ENCODE assay signal across 17 cellular contexts in the genomic region with DNA sequence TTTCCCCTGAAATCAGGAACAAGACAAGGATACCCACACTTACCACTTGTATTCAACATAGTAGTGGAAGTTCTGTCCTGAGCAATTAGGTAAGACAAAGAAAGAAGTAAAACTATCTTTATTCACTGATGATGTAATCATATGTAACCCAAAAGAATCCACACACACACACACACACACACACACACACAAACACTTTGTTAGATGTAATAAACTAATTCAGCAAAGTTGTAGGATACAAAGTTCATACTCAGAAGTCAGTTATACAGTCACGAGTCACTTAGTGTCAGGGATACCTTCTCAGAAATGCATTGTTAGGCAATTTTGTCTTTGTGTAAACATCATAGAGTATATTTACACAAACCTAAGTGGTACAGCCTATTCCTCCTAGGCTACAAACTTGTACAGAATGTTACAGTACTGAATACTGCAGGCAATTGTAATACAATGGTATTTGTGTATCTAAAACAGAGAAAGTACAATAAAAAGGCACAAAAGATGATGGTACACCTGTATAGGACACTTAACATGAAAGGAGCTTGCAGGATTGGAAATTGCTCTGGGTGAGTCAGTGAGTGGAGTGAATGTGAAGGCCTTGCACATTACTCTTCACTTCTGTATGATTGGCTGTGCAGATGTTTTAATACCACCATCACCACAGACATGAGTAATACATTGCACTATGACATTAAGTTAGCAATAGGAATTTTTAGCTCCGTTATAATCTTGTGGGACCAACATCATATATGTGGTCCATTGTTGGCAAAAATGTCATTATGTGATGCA.
A peak's percentile ranks its signal among the peaks of the same experiment; 100 is the strongest.
DNase-seq lines count a peak whose midpoint lies in the region; ATAC-seq and TF ChIP-seq lines count a peak whose summit lies in the region.
"Had no signal": no experiment of that assay in that cellular context is flagged by ENCODE, and none has a peak within 500 bp of the region (broad histone marks: within the 10 kb centered on the region; RNA-seq: fewer than 3 reads in every experiment).

No MANE protein-coding gene starts in this region.

- H3K4ac ChIP-seq in mesenchymal stem cell (ENCODE audit: low read depth in 1 of 2, low read length in 2 of 2), result no peak overlapping the region

- no peak overlapping the region for H3K4me2 ChIP-seq in mesenchymal stem cell (ENCODE audit: low read length, poor library complexity, severe bottlenecking)

- H3K9me3 ChIP-seq in mesenchymal stem cell (ENCODE audit: control insufficient read depth, low read length), result peaks cover 22% of the 10 kb centered on the region
- peaks cover 0 to 8% of the 10 kb centered on the region in 2 donors for H3K9me3 ChIP-seq in uterus
- H3K9me3 ChIP-seq: BE2C, thyroid gland had no signal

- H3K27ac Mint-ChIP-seq in stimulated activated effector memory CD8-positive, alpha-beta T cell treated with anti-CD3 and anti-CD28 coated beads, Interleukin-12 subunit alpha, Interleukin-12 subunit beta, amount 100 ng/mL, for 72 hours, result no peak overlapping the region
- H3K27ac Mint-ChIP-seq: activated CD4-positive, alpha-beta T cell treated with anti-CD3 and anti-CD28 coated beads, Interleukin-2, amount 10 ng/mL, durations not matched to agents 7 days and 5 days; activated T-cell treated with anti-CD3 and anti-CD28 coated beads, Interleukin-2, amount 50 U/mL, for 24 hours; IgD-negative memory B cell had no signal

- no peaks in the 10 kb centered on the region for H3K79me1 ChIP-seq in mesenchymal stem cell (replicated peaks; ENCODE audit: low read length, poor library complexity, severe bottlenecking)

- H3K4me3 ChIP-seq in epithelial cell of esophagus (ENCODE audit: low read length) (no peak overlapping the region), mesenchymal stem cell (ENCODE audit: insufficient read depth in 1 of 2, low read depth in 1 of 2, low read length in 2 of 2) (no peak overlapping the region), uterus (no peak overlapping the region)
- H3K4me3 ChIP-seq: thyroid gland had no signal

- H2AK5ac ChIP-seq in mesenchymal stem cell (ENCODE audit: low read length, severe bottlenecking), result no peak overlapping the region

- H3K9me3 Mint-ChIP-seq in stimulated activated effector memory CD8-positive, alpha-beta T cell treated with anti-CD3 and anti-CD28 coated beads, Interleukin-12 subunit alpha, Interleukin-12 subunit beta, amount 100 ng/mL, for 72 hours, result peaks cover 4% of the 10 kb centered on the region

- H3K27me3 ChIP-seq in mesenchymal stem cell (ENCODE audit: control insufficient read depth in 1 of 2, insufficient read depth in 1 of 2, low read length in 2 of 2) (no peaks in the 10 kb centered on the region), uterus (no peaks in the 10 kb centered on the region)
- H3K27me3 ChIP-seq: BE2C, thyroid gland had no signal

- no peak overlapping the region for H4K91ac ChIP-seq in mesenchymal stem cell (ENCODE audit: low read length)

- H2BK12ac ChIP-seq in mesenchymal stem cell (ENCODE audit: low read length in 2 of 2), result no peak overlapping the region

- H2BK120ac ChIP-seq in mesenchymal stem cell (ENCODE audit: low read depth, low read length), result no peak overlapping the region

- no peak for TF ChIP-seq POLR2A in uterus (IDR thresholded peaks at IDR 0.05)

- no peak overlapping the region for H4K8ac ChIP-seq in mesenchymal stem cell (ENCODE audit: low read length)

- no peak overlapping the region for H2BK5ac ChIP-seq in mesenchymal stem cell (ENCODE audit: low read depth, low read length, poor library complexity, severe bottlenecking)

- WGBS in mesenchymal stem cell, result 60% methylated on average over 1 of the region's 2 CpGs

- no peak overlapping the region for H3K4me3 Mint-ChIP-seq in stimulated activated effector memory CD8-positive, alpha-beta T cell treated with anti-CD3 and anti-CD28 coated beads, Interleukin-12 subunit alpha, Interleukin-12 subunit beta, amount 100 ng/mL, for 72 hours
- H3K4me3 Mint-ChIP-seq: activated CD4-positive, alpha-beta T cell treated with anti-CD3 and anti-CD28 coated beads, Interleukin-2, amount 10 ng/mL, durations not matched to agents 7 days and 5 days; activated T-cell treated with anti-CD3 and anti-CD28 coated beads, Interleukin-2, amount 50 U/mL, for 24 hours; IgD-negative memory B cell had no signal

- no peak for ATAC-seq in stimulated activated effector memory CD8-positive, alpha-beta T cell treated with anti-CD3 and anti-CD28 coated beads, Interleukin-12 subunit alpha, Interleukin-12 subunit beta, amount 100 ng/mL, for 72 hours

- H3K36me3 Mint-ChIP-seq in stimulated activated effector memory CD8-positive, alpha-beta T cell treated with anti-CD3 and anti-CD28 coated beads, Interleukin-12 subunit alpha, Interleukin-12 subunit beta, amount 100 ng/mL, for 72 hours, result no peaks in the 10 kb centered on the region
- H3K36me3 Mint-ChIP-seq: IgD-negative memory B cell had no signal

- no peak overlapping the region for H3K14ac ChIP-seq in mesenchymal stem cell (ENCODE audit: low read length in 2 of 2)

- TF ChIP-seq CTCF in epithelial cell of esophagus (IDR thresholded peaks at IDR 0.05; ENCODE audit: insufficient read depth, low read depth, low read length, missing control alignments) (no peak), uterus (IDR thresholded peaks at IDR 0.05) (no peak)

- DNase-seq in DMS53 (lab: John Stamatoyannopoulos, UW) (peak; percentile 60), LoVo (ENCODE audit: low spot score) (peak; percentile 4), epithelial cell of esophagus (ENCODE audit: low read depth) (peak; percentile 33), mesenchymal stem cell (peak; percentile 64), NOMO-1 (lab: John Stamatoyannopoulos, UW; ENCODE audit: unreplicated experiment in 2 of 2) (no peak), uterus (no peak), DMS 273 (lab: John Stamatoyannopoulos, UW; ENCODE audit: unreplicated experiment) (no peak)
- DNase-seq in stimulated activated effector memory CD8-positive, alpha-beta T cell treated with anti-CD3 and anti-CD28 coated beads, Interleukin-12 subunit alpha, Interleukin-12 subunit beta, amount 100 ng/mL, for 72 hours (ENCODE audit: low spot score in 2 of 2), result no peak
- DNase-seq: activated CD4-positive, alpha-beta T cell treated with anti-CD3 and anti-CD28 coated beads, Interleukin-2, amount 10 ng/mL, durations not matched to agents 7 days and 5 days; activated T-cell treated with anti-CD3 and anti-CD28 coated beads, Interleukin-2, amount 50 U/mL, for 24 hours; BE2C; midbrain; NCI-H1694 treated with DMSO at 0.1 percent for 48 hours; NCI-H69; stimulated activated CD4-positive, alpha-beta T cell treated with anti-CD3 and anti-CD28 coated beads, Interleukin-15, amount 100 ng/mL, for 24 hours; thyroid gland had no signal

- H3K4me1 Mint-ChIP-seq in stimulated activated effector memory CD8-positive, alpha-beta T cell treated with anti-CD3 and anti-CD28 coated beads, Interleukin-12 subunit alpha, Interleukin-12 subunit beta, amount 100 ng/mL, for 72 hours, result no peaks in the 10 kb centered on the region
- H3K4me1 Mint-ChIP-seq: activated CD4-positive, alpha-beta T cell treated with anti-CD3 and anti-CD28 coated beads, Interleukin-2, amount 10 ng/mL, durations not matched to agents 7 days and 5 days; IgD-negative memory B cell had no signal

- no peak overlapping the region for H3K18ac ChIP-seq in mesenchymal stem cell (ENCODE audit: low read depth in 1 of 2, low read length in 2 of 2)

- H2BK15ac ChIP-seq in mesenchymal stem cell (ENCODE audit: low read depth, poor library complexity, severe bottlenecking), result no peak overlapping the region

- H3K4me1 ChIP-seq in mesenchymal stem cell (ENCODE audit: control insufficient read depth, insufficient read depth, low read depth, low read length), result no peaks in the 10 kb centered on the region
- no peaks in the 10 kb centered on the region for H3K4me1 ChIP-seq in uterus
- H3K4me1 ChIP-seq: BE2C, thyroid gland had no signal

- no peak overlapping the region for H3K27ac ChIP-seq in mesenchymal stem cell (ENCODE audit: low read length, poor library complexity, severe bottlenecking)
- no peak overlapping the region for H3K27ac ChIP-seq in uterus
- H3K27ac ChIP-seq: thyroid gland had no signal

- no peaks in the 10 kb centered on the region for H3K36me3 ChIP-seq in mesenchymal stem cell (ENCODE audit: control insufficient read depth in 1 of 2, insufficient read depth in 2 of 2, low read depth in 1 of 2, low read length in 2 of 2)
- no peaks in the 10 kb centered on the region for H3K36me3 ChIP-seq in uterus
- H3K36me3 ChIP-seq: BE2C, thyroid gland had no signal

- no peak overlapping the region for H3K23ac ChIP-seq in mesenchymal stem cell (ENCODE audit: low read length in 2 of 2)

- intact Hi-C loops in uterus (cut with DNase I; ENCODE audit: low total_unique reads), result no loop called here

- no peak overlapping the region for H2AFZ ChIP-seq in mesenchymal stem cell (ENCODE audit: low read depth, low read length)

- H3K9ac ChIP-seq in mesenchymal stem cell (ENCODE audit: low read length), result no peak overlapping the region

Comparison
In these comparisons a context has a peak if more than half of its experiments do, and no peak if none do; other contexts are left out.
1. DNase-seq: peak in DMS53 (single experiment), LoVo (single experiment), epithelial cell of esophagus (single experiment) and mesenchymal stem cell (single experiment); none in NOMO-1 (0 of 2), stimulated activated effector memory CD8-positive, alpha-beta T cell treated with anti-CD3 and anti-CD28 coated beads, Interleukin-12 subunit alpha, Interleukin-12 subunit beta, amount 100 ng/mL, for 72 hours (0 of 2), uterus (0 of 2) and DMS 273 (single experiment).